Comparison of ENCODE assay signal across 1 cellular context in genomic region chr13:71842003-71842402, GRCh38.
A peak's percentile ranks its signal among the peaks of the same experiment; 100 is the strongest.
TF ChIP-seq lines count a peak whose summit lies in the region.

No MANE protein-coding gene starts in this region.

TF ChIP-seq in HEK293, 187 proteins besides CTCF, POLR2A, EP300 and RAD21 (continued from another document):
- TF ChIP-seq, protein P1, sequence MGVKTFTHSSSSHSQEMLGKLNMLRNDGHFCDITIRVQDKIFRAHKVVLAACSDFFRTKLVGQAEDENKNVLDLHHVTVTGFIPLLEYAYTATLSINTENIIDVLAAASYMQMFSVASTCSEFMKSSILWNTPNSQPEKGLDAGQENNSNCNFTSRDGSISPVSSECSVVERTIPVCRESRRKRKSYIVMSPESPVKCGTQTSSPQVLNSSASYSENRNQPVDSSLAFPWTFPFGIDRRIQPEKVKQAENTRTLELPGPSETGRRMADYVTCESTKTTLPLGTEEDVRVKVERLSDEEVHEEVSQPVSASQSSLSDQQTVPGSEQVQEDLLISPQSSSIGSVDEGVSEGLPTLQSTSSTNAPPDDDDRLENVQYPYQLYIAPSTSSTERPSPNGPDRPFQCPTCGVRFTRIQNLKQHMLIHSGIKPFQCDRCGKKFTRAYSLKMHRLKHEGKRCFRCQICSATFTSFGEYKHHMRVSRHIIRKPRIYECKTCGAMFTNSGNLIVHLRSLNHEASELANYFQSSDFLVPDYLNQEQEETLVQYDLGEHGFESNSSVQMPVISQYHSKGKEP (tag by site-specific recombination; IDR thresholded peaks at IDR 0.05) = peak; percentile 83
- TF ChIP-seq ZNF654 (tag by site-specific recombination; IDR thresholded peaks at IDR 0.05; ENCODE audit: low read depth) = no peak
- TF ChIP-seq FEZF1 (tag by site-specific recombination; IDR thresholded peaks at IDR 0.05) = peak; percentile 79
- no peak for TF ChIP-seq ZNF792 (tag by site-specific recombination; IDR thresholded peaks at IDR 0.05)
- TF ChIP-seq PRDM6 (tag by site-specific recombination; IDR thresholded peaks at IDR 0.05) = peak; percentile 61
- TF ChIP-seq ZNF18 (tag by site-specific recombination; IDR thresholded peaks at IDR 0.05) = 0 out of 2 replicates have a peak, but pooled peaks have one; percentile 13
- TF ChIP-seq TCF7L2 (IDR thresholded peaks at IDR 0.05; ENCODE audit: borderline replicate concordance, low read depth, low read length) = peak; percentile 82; the same call in 1 of the 2 replicates
- peak; percentile 65 for TF ChIP-seq SCRT1 (tag by site-specific recombination; IDR thresholded peaks at IDR 0.05; ENCODE audit: borderline replicate concordance)
